1 cellular context compared by ENCODE assay signal in genomic region chr9:136207616-136208015, GRCh38.
TF ChIP-seq lines count a peak whose summit lies in the region.

No MANE protein-coding gene starts in this region.

TF ChIP-seq in HepG2, 621 proteins besides CTCF, POLR2A, EP300 and RAD21:
- peak; percentile 68 for TF ChIP-seq RBM22 (optimal IDR thresholded peaks at IDR 0.05; ENCODE audit: low read length)
- no peak for TF ChIP-seq ZNF556 (CRISPR knock-in tag; IDR thresholded peaks at IDR 0.05; ENCODE audit: borderline replicate concordance)
